8 cellular contexts compared by ENCODE assay signal in the genomic region with DNA sequence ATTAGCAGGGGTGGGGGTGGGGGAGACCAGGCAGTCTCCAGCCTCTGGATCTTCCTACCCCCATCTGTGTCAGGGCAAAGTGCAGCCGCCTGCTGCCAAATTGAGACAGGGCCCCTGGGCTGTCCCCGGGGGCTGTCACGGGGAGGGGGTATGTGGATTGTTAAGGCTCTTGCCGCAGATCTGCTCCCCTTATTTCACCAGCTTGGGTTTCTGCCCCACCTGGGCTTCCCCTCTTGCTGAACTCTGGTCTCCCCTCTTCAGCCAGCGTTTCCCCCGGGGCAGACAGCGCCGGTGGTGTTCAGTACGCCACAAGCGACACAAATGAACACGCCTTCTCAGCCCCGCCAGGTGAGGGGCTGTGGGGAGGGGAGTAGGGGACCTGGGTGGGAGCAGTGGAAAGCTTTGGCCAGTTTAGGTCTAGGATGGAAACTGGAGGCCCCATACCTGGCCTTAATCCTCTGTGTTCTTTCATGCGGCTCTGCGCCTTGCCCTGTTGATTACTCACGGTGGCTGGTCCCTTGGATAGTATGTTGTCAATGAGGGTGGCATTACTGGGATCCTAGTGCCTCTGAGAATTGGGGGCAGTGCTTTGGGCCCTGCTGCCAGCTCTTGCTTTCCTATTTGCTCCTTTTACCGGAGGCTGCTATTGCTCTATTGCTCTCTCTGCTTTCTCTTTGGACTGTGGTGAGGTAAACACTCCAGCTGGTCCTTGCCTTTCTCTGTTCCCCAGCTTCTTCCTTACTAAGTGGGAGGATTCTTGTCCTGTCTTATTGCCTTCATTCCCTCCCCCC. TPM values are rescaled to one million over a fixed set of nuclear protein-coding genes. Genes with fewer than 3 reads are reported as not detected.
DNase-seq lines count a peak whose midpoint lies in the region; ATAC-seq and TF ChIP-seq lines count a peak whose summit lies in the region.

No MANE protein-coding gene starts in this region.

- peak overlapping the region; percentile 90 for H3K4me3 Mint-ChIP-seq in neural progenitor cell

- peaks cover 63% of the 10 kb centered on the region for H3K79me2 ChIP-seq in PC-3 (ENCODE audit: low read length)
- peaks cover 67% of the 10 kb centered on the region for H3K79me2 ChIP-seq in neural progenitor cell (ENCODE audit: low read depth)

- peaks cover 5% of the 10 kb centered on the region for H3F3A ChIP-seq in PC-3 (ENCODE audit: low read length, unreplicated experiment)
- peaks cover 20% of the 10 kb centered on the region for H3F3A ChIP-seq in neural progenitor cell (ENCODE audit: low read depth)

- H3K9ac ChIP-seq in PC-3 (ENCODE audit: low read length), result peak overlapping the region; percentile 100
- H3K9ac ChIP-seq in neural progenitor cell, result peak overlapping the region; percentile 92

- H3K27me3 Mint-ChIP-seq in neural progenitor cell (ENCODE audit: insufficient read depth, low read depth), result peaks cover 8% of the 10 kb centered on the region

- H4K20me1 ChIP-seq in PC-3 (ENCODE audit: low read length) (peaks cover 56% of the 10 kb centered on the region), neural progenitor cell (ENCODE audit: low read depth) (peaks cover 62% of the 10 kb centered on the region)

- ATAC-seq in PC-3 (no peak), HG03442 (IDR thresholded peaks at IDR 0.05; ENCODE audit: unreplicated experiment) (no peak)

- intact Hi-C loops in PC-3 (cut with micrococcal nuclease), result loop anchor here (2.0 kb wide), 1 partner anchor 19 kb away; no protein-coding TSS in a partner anchor

- peaks cover 22% of the 10 kb centered on the region for H3K4me1 Mint-ChIP-seq in neural progenitor cell

- no peak overlapping the region for H2AFZ ChIP-seq in PC-3 (ENCODE audit: low read length)
- no peak overlapping the region for H2AFZ ChIP-seq in neural progenitor cell (replicated peaks)

- H3K4me1 ChIP-seq in PC-3 (ENCODE audit: insufficient read depth, low read length) (peaks cover 45% of the 10 kb centered on the region), ectodermal cell (ENCODE audit: control insufficient read depth, insufficient read depth, low read length) (no peaks in the 10 kb centered on the region), neural progenitor cell (peaks cover 13% of the 10 kb centered on the region)

- no peak overlapping the region for H3K27ac Mint-ChIP-seq in neural progenitor cell

- H3K27ac ChIP-seq in PC-3 (ENCODE audit: low read length) (peak overlapping the region; percentile 90), ectodermal cell (ENCODE audit: insufficient read depth, low read depth, low read length, poor library complexity, severe bottlenecking) (no peak overlapping the region), neural progenitor cell (no peak overlapping the region)

- CTCF ChIA-PET in PC-3 (lab: Charles Lee), result no interaction called here

- H3K9me2 ChIP-seq in PC-3 (replicated peaks; ENCODE audit: low read length), result no peaks in the 10 kb centered on the region

- POLR2A ChIA-PET in PC-3 (lab: Charles Lee; ENCODE audit: unreplicated experiment), result interaction anchor here (0.5 to 0.6 kb wide), 2 partner anchors 27 to 35 kb away, joined by 5 to 19 read pairs; no protein-coding TSS in a partner anchor

- no TSS peak for BruUV-seq in PC-3 (replicated peaks; lab: Mats Ljungman, UMichigan)

- 60 to 61% methylated on average over 16 of the region's 16 CpGs for WGBS in ectodermal cell, 2 experiments

- peaks cover 26% of the 10 kb centered on the region for H3K36me3 Mint-ChIP-seq in neural progenitor cell

- no peak for TF ChIP-seq CTCF in PC-3 (conservative IDR thresholded peaks at IDR 0.05; ENCODE audit: low read depth, low read length)
- TF ChIP-seq CTCF in neural progenitor cell (IDR thresholded peaks at IDR 0.05), result no peak

- H3K27me3 ChIP-seq in PC-3 (ENCODE audit: low read length), result no peaks in the 10 kb centered on the region
- no peaks in the 10 kb centered on the region for H3K27me3 ChIP-seq in ectodermal cell (ENCODE audit: control insufficient read depth, insufficient read depth, low read length, poor library complexity, severe bottlenecking)
- no peaks in the 10 kb centered on the region for H3K27me3 ChIP-seq in neural progenitor cell

- H3K4me2 ChIP-seq in PC-3 (ENCODE audit: low read length) (peak overlapping the region; percentile 96), neural progenitor cell (peak overlapping the region; percentile 96)

- H3K4me3 ChIP-seq in PC-3 (ENCODE audit: low read length) (peak overlapping the region; percentile 100), ectodermal cell (ENCODE audit: insufficient read depth, low read depth, low read length) (peak overlapping the region; percentile 91), neural progenitor cell (peak overlapping the region; percentile 83)

- H3K36me3 ChIP-seq in PC-3 (ENCODE audit: low read depth, low read length) (peaks cover 34% of the 10 kb centered on the region), ectodermal cell (ENCODE audit: control insufficient read depth, insufficient read depth, low read length) (peaks cover 16% of the 10 kb centered on the region), neural progenitor cell (no peaks in the 10 kb centered on the region)

- DNase-seq in EH (ENCODE audit: low read depth) (peak; percentile 37), PC-3 (peak; percentile 32), neural progenitor cell (ENCODE audit: low spot score) (peak; percentile 34), NCI-H2227 treated with DMSO at 0.1 percent for 48 hours (lab: John Stamatoyannopoulos, UW) (no peak), HuH-7.5 (ENCODE audit: low spot score) (no peak), dedifferentiated amniotic fluid mesenchymal stem cell (ENCODE audit: extremely low spot score) (no peak)

- H3K9me3 ChIP-seq in PC-3 (ENCODE audit: low read length), result no peaks in the 10 kb centered on the region
- H3K9me3 ChIP-seq in ectodermal cell (ENCODE audit: control insufficient read depth, low read length), result no peaks in the 10 kb centered on the region
- no peaks in the 10 kb centered on the region for H3K9me3 ChIP-seq in neural progenitor cell (ENCODE audit: low read depth)

- H3K9me3 Mint-ChIP-seq in neural progenitor cell, result no peaks in the 10 kb centered on the region

RNA-seq across cellular contexts. Expression of gene EIF4G1, which starts 1.7 kb away (rescaled TPM):
- 463 and 599 TPM in 2 replicates for total RNA-seq in PC-3 (2014; rRNA removed)
- polyA plus RNA-seq in ectodermal cell (2013, experiment 1 of 4), result 307 TPM
- 324 TPM for polyA plus RNA-seq in ectodermal cell (2013, experiment 2 of 4)
- 196 TPM for polyA plus RNA-seq in ectodermal cell (2013, experiment 3 of 4)
- 215 TPM for polyA plus RNA-seq in ectodermal cell (2013, experiment 4 of 4)
- total RNA-seq in neural progenitor cell (ENCODE audit: low replicate concordance), result 137 and 207 TPM in 2 replicates

RNA-seq across cellular contexts. Expression of gene PSMD2, which starts 17.0 kb away (rescaled TPM):
- total RNA-seq in PC-3 (2014; rRNA removed) (1,057 and 1,393 TPM in 2 replicates), neural progenitor cell (ENCODE audit: low replicate concordance) (234 and 476 TPM in 2 replicates)
- 377 TPM for polyA plus RNA-seq in ectodermal cell (2013, experiment 1 of 4)
- polyA plus RNA-seq in ectodermal cell (2013, experiment 2 of 4), result 343 TPM
- 293 TPM for polyA plus RNA-seq in ectodermal cell (2013, experiment 3 of 4)
- polyA plus RNA-seq in ectodermal cell (2013, experiment 4 of 4), result 299 TPM

RNA-seq across cellular contexts. Expression of gene FAM131A, which starts 21.3 kb away (rescaled TPM):
- total RNA-seq in PC-3 (2014; rRNA removed) (21.9 and 24.2 TPM in 2 replicates), neural progenitor cell (ENCODE audit: low replicate concordance) (17.2 and 37.7 TPM in 2 replicates)
- 25.5 TPM for polyA plus RNA-seq in ectodermal cell (2013, experiment 1 of 4)
- polyA plus RNA-seq in ectodermal cell (2013, experiment 2 of 4), result 24.2 TPM
- 20.9 TPM for polyA plus RNA-seq in ectodermal cell (2013, experiment 3 of 4)
- 21.4 TPM for polyA plus RNA-seq in ectodermal cell (2013, experiment 4 of 4)

RNA-seq across cellular contexts. Expression of gene ECE2, which starts 40.2 kb away (rescaled TPM):
- total RNA-seq in PC-3 (2014; rRNA removed) (not detected in 2 replicates), neural progenitor cell (ENCODE audit: low replicate concordance) (0.15 TPM in 1 of 2 replicates, not detected in the other)
- polyA plus RNA-seq in ectodermal cell (2013, experiment 1 of 4), result not detected
- polyA plus RNA-seq in ectodermal cell (2013, experiment 2 of 4), result 0.12 TPM
- polyA plus RNA-seq in ectodermal cell (2013, experiment 3 of 4), result 0.32 TPM
- polyA plus RNA-seq in ectodermal cell (2013, experiment 4 of 4), result not detected

RNA-seq across cellular contexts. Expression of gene CLCN2, which starts 45.3 kb away (rescaled TPM):
- total RNA-seq in PC-3 (2014; rRNA removed), result 13.0 and 17.0 TPM in 2 replicates
- 45.1 TPM for polyA plus RNA-seq in ectodermal cell (2013, experiment 1 of 4)
- polyA plus RNA-seq in ectodermal cell (2013, experiment 2 of 4), result 48.2 TPM
- 40.2 TPM for polyA plus RNA-seq in ectodermal cell (2013, experiment 3 of 4)
- 44.0 TPM for polyA plus RNA-seq in ectodermal cell (2013, experiment 4 of 4)
- 16.5 and 38.2 TPM in 2 replicates for total RNA-seq in neural progenitor cell (ENCODE audit: low replicate concordance)

Comparison
In these comparisons a context has a peak if more than half of its experiments do, and no peak if none do; other contexts are left out.
1. DNase-seq: peak in EH (single experiment), PC-3 (single experiment) and neural progenitor cell (single experiment); none in NCI-H2227 treated with DMSO at 0.1 percent for 48 hours (single experiment), HuH-7.5 (single experiment) and dedifferentiated amniotic fluid mesenchymal stem cell (single experiment).
2. Peak in every context shown above with its lines, with median percentiles within 50 percentile points of each other: H3K4me3 ChIP-seq.